14 cellular contexts compared by ENCODE assay signal in the genomic region with DNA sequence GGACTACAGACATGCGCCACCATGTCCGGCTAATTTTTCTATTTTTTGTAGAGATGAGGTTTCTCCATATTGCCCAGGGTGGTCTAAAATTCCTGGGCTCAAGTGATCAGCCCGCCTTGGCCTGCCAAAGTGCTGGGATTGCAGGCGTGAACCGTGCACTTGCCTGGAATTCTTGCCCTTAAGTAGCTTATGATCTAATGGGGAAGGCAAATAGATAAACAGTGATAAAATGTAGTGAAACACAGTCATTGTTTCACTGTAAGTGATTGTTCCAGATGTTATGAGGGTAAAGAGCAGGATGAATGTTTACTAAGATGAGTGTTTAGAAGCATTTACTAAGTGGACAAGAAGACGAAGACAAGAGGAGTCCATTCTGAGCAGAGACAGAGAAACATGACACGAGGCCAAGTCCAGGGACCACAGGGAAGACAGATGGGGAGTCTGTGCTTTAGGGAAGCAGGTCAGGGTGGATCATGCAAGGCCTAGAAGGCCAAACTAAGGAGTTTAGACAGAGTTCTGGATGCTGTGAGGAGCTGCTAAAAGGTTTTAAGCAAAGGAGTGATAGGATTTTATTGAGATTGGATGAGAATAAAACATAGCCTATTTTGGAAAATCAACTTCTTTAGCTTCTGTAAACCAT. TPM values are rescaled to one million over a fixed set of nuclear protein-coding genes. Genes with fewer than 3 reads are reported as not detected.
A peak's percentile ranks its signal among the peaks of the same experiment; 100 is the strongest.
DNase-seq lines count a peak whose midpoint lies in the region; ATAC-seq, FAIRE-seq and TF ChIP-seq lines count a peak whose summit lies in the region.
"Had no signal": no experiment of that assay in that cellular context is flagged by ENCODE, and none has a peak within 500 bp of the region (broad histone marks: within the 10 kb centered on the region; RNA-seq: fewer than 3 reads in every experiment).

No MANE protein-coding gene starts in this region.

- CTCF ChIA-PET in K562 (lab: Yijun Ruan, JAX; ENCODE audit: low intra/inter-chr PET ratio) = no interaction called here

- H2BK15ac ChIP-seq in mesendoderm (replicated peaks; ENCODE audit: low read depth) = no peak overlapping the region

- ATAC-seq in K562 = no peak
- no peak for ATAC-seq in GM21515 (IDR thresholded peaks at IDR 0.05; ENCODE audit: unreplicated experiment)
- ATAC-seq: GM12878 had no signal

- no peak for TF ChIP-seq RAD21 in K562 (CRISPR knock-in tag; conservative IDR thresholded peaks at IDR 0.05 in 1 of 2, IDR thresholded peaks at IDR 0.05 in 1 of 2)

- WGBS in K562 (ENCODE audit: insufficient coverage, low coverage, missing lambda C conversion rate) = 72% methylated on average over 7 of the region's 7 CpGs
- WGBS in mesendoderm (ENCODE audit: extremely low coverage, insufficient coverage, low lambda C conversion rate) = no CpG with 5 or more reads among the region's 7 CpGs
- 73% methylated on average over 7 of the region's 7 CpGs for WGBS in prostate gland

- in situ Hi-C loops in K562 (cut with MboI) = no loop called here

- H3K9me1 ChIP-seq in K562 (ENCODE audit: control insufficient read depth, insufficient read depth, low read length) = no peaks in the 10 kb centered on the region

- no peak overlapping the region for H2AFZ ChIP-seq in K562 (ENCODE audit: low read depth, low read length)

- H3K36me3 ChIP-seq in HUES48 (ENCODE audit: control insufficient read depth, insufficient read depth, low read length) (no peaks in the 10 kb centered on the region), K562 (ENCODE audit: control insufficient read depth, insufficient read depth, low read length) (no peaks in the 10 kb centered on the region), mesendoderm (ENCODE audit: control insufficient read depth, insufficient read depth, low read length) (no peaks in the 10 kb centered on the region), stomach smooth muscle (ENCODE audit: control insufficient read depth in 2 of 2, insufficient read depth in 2 of 2, low read length in 2 of 2) (no peaks in the 10 kb centered on the region), prostate gland (no peaks in the 10 kb centered on the region)

- TF ChIP-seq POLR2A in K562 (conservative IDR thresholded peaks at IDR 0.05) (no peak), prostate gland (IDR thresholded peaks at IDR 0.05) (no peak)

- no TSS peak for BruUV-seq in K562 (replicated peaks; lab: Mats Ljungman, UMichigan)

- H2BK120ac ChIP-seq in mesendoderm (ENCODE audit: low read depth, low read length) = peak overlapping the region; percentile 93

- intact Hi-C loops in K562 (cut with micrococcal nuclease) = loop anchor here (5.0 kb wide), 3 partner anchors 34 to 54 kb away; a partner anchor contains a TSS
- intact Hi-C loops in prostate gland (cut with DNase I) = loop anchor here (5.0 kb wide), 1 partner anchor 36 kb away; a partner anchor contains a TSS
- intact Hi-C loops in posterior vena cava (cut with DNase I) = no loop called here

- peak; percentile 37 for FAIRE-seq in K562 (lab: Jason Lieb, UNC)
- FAIRE-seq: GM12878, GM19239 had no signal

- H3K4ac ChIP-seq in mesendoderm (ENCODE audit: low read depth, low read length) = peak overlapping the region; percentile 46

- TF ChIP-seq EP300 in K562 (IDR thresholded peaks at IDR 0.05; ENCODE audit: low read length) = no peak

- peaks cover 47% of the 10 kb centered on the region for H3K4me1 ChIP-seq in HUES48 (ENCODE audit: control insufficient read depth, insufficient read depth, low read length)
- H3K4me1 ChIP-seq in K562 (replicated peaks in 1 of 2; ENCODE audit: control insufficient read depth in 2 of 2, insufficient read depth in 2 of 2, low read length in 2 of 2) = peaks cover 3 to 31% of the 10 kb centered on the region in 2 experiments; a peak in 4 of 5 replicates
- H3K4me1 ChIP-seq in mesendoderm (ENCODE audit: control insufficient read depth, low read depth, low read length) = peaks cover 41% of the 10 kb centered on the region
- peaks cover 90% of the 10 kb centered on the region for H3K4me1 ChIP-seq in stomach smooth muscle (ENCODE audit: control insufficient read depth, insufficient read depth, low read length)
- peaks cover 62% of the 10 kb centered on the region for H3K4me1 ChIP-seq in prostate gland (replicated peaks)

- POLR2A ChIA-PET in K562 (lab: Yijun Ruan, JAX) = interaction anchor here (1.0 kb wide), 1 partner anchor 9 kb away, joined by 7 read pairs; no protein-coding TSS in a partner anchor

- no peak for DNase-seq in K562 (ENCODE audit: extremely low read depth in 1 of 4, low spot score in 3 of 4)
- no peak for DNase-seq in mesendoderm
- DNase-seq in prostate gland (ENCODE audit: low spot score) = no peak
- DNase-seq in posterior vena cava (ENCODE audit: low spot score) = no peak
- no peak for DNase-seq in cerebellar cortex (ENCODE audit: low spot score)
- DNase-seq: activated CD8-positive, alpha-beta memory T cell treated with anti-CD3 and anti-CD28 coated beads for 24 hours; H9; NCI-H1694; retina had no signal

- peak overlapping the region; percentile 92 for H2BK5ac ChIP-seq in mesendoderm (ENCODE audit: low read length)

- no peaks in the 10 kb centered on the region for H3K9me3 ChIP-seq in HUES48 (ENCODE audit: control insufficient read depth, insufficient read depth, low read length)
- no peaks in the 10 kb centered on the region for H3K9me3 ChIP-seq in K562 (replicated peaks; ENCODE audit: control insufficient read depth, insufficient read depth, low read depth, low read length)
- no peaks in the 10 kb centered on the region for H3K9me3 ChIP-seq in stomach smooth muscle (ENCODE audit: control insufficient read depth in 2 of 2, low read length in 2 of 2)
- no peaks in the 10 kb centered on the region for H3K9me3 ChIP-seq in prostate gland

- H3K9ac ChIP-seq in HUES48 (ENCODE audit: low read depth, low read length) (no peak overlapping the region), K562 (ENCODE audit: insufficient read depth in 1 of 2, low read depth in 2 of 2, low read length in 2 of 2) (no peak overlapping the region), mesendoderm (ENCODE audit: low read length) (no peak overlapping the region), stomach smooth muscle (ENCODE audit: low read length in 2 of 2) (no peak overlapping the region)

- H2AK5ac ChIP-seq in mesendoderm (ENCODE audit: low read length) = peak overlapping the region; percentile 91

- no peaks in the 10 kb centered on the region for H3K27me3 ChIP-seq in HUES48 (ENCODE audit: control insufficient read depth, insufficient read depth, low read length)
- H3K27me3 ChIP-seq in K562 (ENCODE audit: control insufficient read depth in 2 of 2, insufficient read depth in 2 of 2, low read length in 2 of 2) = 0 out of 5 replicates have a peak, but pooled peaks cover 0 to 4% of the 10 kb centered on the region in 2 experiments
- no peaks in the 10 kb centered on the region for H3K27me3 ChIP-seq in mesendoderm (ENCODE audit: insufficient read depth, low read length, poor library complexity)
- H3K27me3 ChIP-seq in stomach smooth muscle (ENCODE audit: control insufficient read depth in 1 of 2, insufficient read depth in 2 of 2, low read length in 2 of 2) = no peaks in the 10 kb centered on the region
- H3K27me3 ChIP-seq in prostate gland (replicated peaks; ENCODE audit: insufficient read depth) = no peaks in the 10 kb centered on the region

- H3K79me1 ChIP-seq in mesendoderm (ENCODE audit: low read length) = peaks cover 5% of the 10 kb centered on the region

- peak overlapping the region; percentile 95 for H3K18ac ChIP-seq in mesendoderm (ENCODE audit: low read length)

- peak overlapping the region; percentile 75 for H3K56ac ChIP-seq in mesendoderm (ENCODE audit: low read length)

- H3K4me2 ChIP-seq in K562 (ENCODE audit: insufficient read depth, low read length) = no peak overlapping the region
- no peak overlapping the region for H3K4me2 ChIP-seq in mesendoderm (ENCODE audit: low read length)

- H4K5ac ChIP-seq in mesendoderm (ENCODE audit: low read length) = peak overlapping the region; percentile 1

- H3K79me2 ChIP-seq in K562 (ENCODE audit: control insufficient read depth, insufficient read depth, low read length) (no peaks in the 10 kb centered on the region), mesendoderm (ENCODE audit: control insufficient read depth, insufficient read depth, low read length) (no peaks in the 10 kb centered on the region)

- no peak for TF ChIP-seq CTCF in K562 (IDR thresholded peaks at IDR 0.05 in 2 of 3, conservative IDR thresholded peaks at IDR 0.05 in 1 of 3; ENCODE audit: insufficient read depth in 2 of 3, low read depth in 1 of 3, low read length in 3 of 3)
- TF ChIP-seq CTCF in prostate gland (IDR thresholded peaks at IDR 0.05) = no peak

- H3K4me3 ChIP-seq in HUES48 (ENCODE audit: low read depth, low read length) (no peak overlapping the region), K562 (no peak overlapping the region), mesendoderm (ENCODE audit: low read length) (no peak overlapping the region), stomach smooth muscle (ENCODE audit: low read length in 2 of 2) (no peak overlapping the region), prostate gland (no peak overlapping the region)
- H3K4me3 ChIP-seq: GM12878 had no signal

- H3K23ac ChIP-seq in mesendoderm (ENCODE audit: low read length) = no peak overlapping the region

- no peak overlapping the region for H4K8ac ChIP-seq in mesendoderm (ENCODE audit: low read depth, low read length)

- H3K27ac ChIP-seq in HUES48 (ENCODE audit: low read depth, low read length) (peak overlapping the region; percentile 96), K562 (ENCODE audit: extremely low read depth, low read depth, low read length) (no peak overlapping the region), mesendoderm (ENCODE audit: low read depth, low read length) (peak overlapping the region; percentile 95), stomach smooth muscle (ENCODE audit: low read length) (peak overlapping the region; percentile 94), prostate gland (peak overlapping the region in 1 of 2 donors; percentile 83)

- H4K20me1 ChIP-seq in K562 (replicated peaks; ENCODE audit: control insufficient read depth, insufficient read depth, low read length) = peaks cover 14% of the 10 kb centered on the region

RNA-seq across cellular contexts. Expression of a gene that starts 36.9 kb away (rescaled TPM):
- 5.5 and 7.2 TPM in 2 replicates for total RNA-seq in K562 (2011; cell fraction: chromatin; rRNA removed; ENCODE audit: low replicate concordance)
- total RNA-seq in K562 (2011; cell fraction: nucleolus; rRNA removed) = 2.8 and 3.0 TPM in 2 replicates
- total RNA-seq in K562 (2011; cell fraction: nucleoplasm; rRNA removed) = 3.4 and 5.6 TPM in 2 replicates
- total RNA-seq in K562 (2014; rRNA removed) = 0.14 and 1.1 TPM in 2 replicates
- 0.47 and 0.57 TPM in 2 replicates for total RNA-seq in K562 (2014; rRNA removed; fragmentation: Illumina TruSeq; extraction: Trizol)
- 0.33 and 0.38 TPM in 2 replicates for total RNA-seq in K562 (2015; rRNA removed; fragmentation: Illumina TruSeq; extraction: Trizol)
- total RNA-seq in K562 (2021) = 0.54 and 0.71 TPM in 2 replicates
- 2.4 and 3.2 TPM in 2 replicates for polyA plus RNA-seq in K562 (2011; rRNA removed)
- 1.1 and 1.7 TPM in 2 replicates for polyA plus RNA-seq in K562 (2011; cell fraction: cytosol; rRNA removed)
- polyA plus RNA-seq in K562 (2011; cell fraction: nucleus; rRNA removed) = 3.9 and 5.7 TPM in 2 replicates
- polyA plus RNA-seq in K562 (2012) = 0.40 and 0.53 TPM in 2 replicates
- 0.61 and 0.83 TPM in 2 replicates for polyA plus RNA-seq in K562 (2014; fragmentation: Illumina TruSeq; extraction: Trizol)
- polyA plus RNA-seq in K562 (2014; fragmentation: Nextera tagmentation; extraction: Ambion mirVana) = under 1 TPM; 0.11 to 0.13 TPM
- polyA plus RNA-seq in K562 (2014; rRNA removed) = 0.59 and 0.68 TPM in 2 replicates
- polyA minus RNA-seq in K562 (2011; rRNA and poly(A)+ RNA removed) = 1.8 and 2.3 TPM in 2 replicates
- 0.67 and 2.2 TPM in 2 replicates for polyA minus RNA-seq in K562 (2011; cell fraction: cytosol; rRNA and poly(A)+ RNA removed)
- polyA minus RNA-seq in K562 (2011; cell fraction: nucleus; rRNA and poly(A)+ RNA removed) = 1.2 and 2.1 TPM in 2 replicates
- polyA plus RNA-seq in mesendoderm (2013, experiment 1 of 2) = 3.5 TPM
- 2.9 TPM for polyA plus RNA-seq in mesendoderm (2013, experiment 2 of 2)
- 10 to 100 TPM; 12.8 to 40.3 TPM for total RNA-seq in prostate gland
- 10 to 100 TPM; 25.8 to 40.3 TPM for total RNA-seq in posterior vena cava

Comparison
In these comparisons a context has a peak if more than half of its experiments do, and no peak if none do; other contexts are left out.
1. intact Hi-C loops: an anchor here in K562 (5.0 kb wide) and prostate gland (5.0 kb wide); none called in posterior vena cava.